1 cellular context compared by ENCODE assay signal in the genomic region with DNA sequence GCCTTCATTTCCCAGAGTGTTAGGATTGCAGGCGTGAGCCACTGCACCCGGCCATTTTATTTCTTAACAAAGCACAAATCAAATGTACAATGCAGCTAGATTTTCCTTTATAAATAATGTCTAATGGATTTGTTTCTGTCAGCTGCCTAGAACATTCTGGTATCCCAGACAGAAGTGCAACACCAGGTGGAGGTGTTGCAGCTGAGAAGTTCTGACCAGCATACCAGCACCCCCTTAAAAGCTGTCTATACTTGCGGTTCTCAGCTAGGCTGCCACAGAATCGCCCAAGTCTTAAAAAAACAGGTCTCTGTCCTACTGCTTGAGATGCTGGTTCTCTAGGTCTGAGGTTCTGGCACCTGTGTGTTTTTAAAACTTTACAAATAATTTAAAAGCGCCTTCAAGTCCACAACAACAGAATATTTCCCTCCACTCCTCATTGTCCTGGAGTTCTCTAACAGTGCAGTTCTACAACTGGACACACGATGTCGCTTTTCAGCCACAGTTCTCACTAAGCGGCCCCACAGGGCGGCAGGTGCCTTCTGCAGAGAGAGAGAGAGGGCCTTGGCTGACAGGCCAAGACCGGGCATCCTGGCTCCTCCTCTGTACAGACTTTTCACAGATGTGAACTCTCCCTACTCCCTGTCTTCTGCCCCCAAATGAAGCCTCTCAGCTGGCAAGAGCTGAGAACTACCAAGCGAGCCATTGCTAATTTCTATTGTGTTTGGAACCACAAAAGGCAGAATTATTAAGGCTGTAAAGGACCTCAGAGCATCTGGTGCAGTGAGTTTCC.
TF ChIP-seq lines count a peak whose summit lies in the region.

No MANE protein-coding gene starts in this region.

TF ChIP-seq in K562, 482 proteins besides CTCF, POLR2A, EP300 and RAD21 (continued from another document):
- TF ChIP-seq RBBP5 (IDR thresholded peaks at IDR 0.05; ENCODE audit: borderline replicate concordance, insufficient read depth, low read length, poor library complexity, severe bottlenecking), result no peak
- TF ChIP-seq NBN (IDR thresholded peaks at IDR 0.05; ENCODE audit: low read depth), result no peak
- peak in 1 of 2 experiments; percentile 21; a peak in 1 of 4 replicates for TF ChIP-seq RCOR1 (IDR thresholded peaks at IDR 0.05; ENCODE audit: borderline replicate concordance in 1 of 2, low read depth in 2 of 2, low read length in 2 of 2)
